In the genomic region with DNA sequence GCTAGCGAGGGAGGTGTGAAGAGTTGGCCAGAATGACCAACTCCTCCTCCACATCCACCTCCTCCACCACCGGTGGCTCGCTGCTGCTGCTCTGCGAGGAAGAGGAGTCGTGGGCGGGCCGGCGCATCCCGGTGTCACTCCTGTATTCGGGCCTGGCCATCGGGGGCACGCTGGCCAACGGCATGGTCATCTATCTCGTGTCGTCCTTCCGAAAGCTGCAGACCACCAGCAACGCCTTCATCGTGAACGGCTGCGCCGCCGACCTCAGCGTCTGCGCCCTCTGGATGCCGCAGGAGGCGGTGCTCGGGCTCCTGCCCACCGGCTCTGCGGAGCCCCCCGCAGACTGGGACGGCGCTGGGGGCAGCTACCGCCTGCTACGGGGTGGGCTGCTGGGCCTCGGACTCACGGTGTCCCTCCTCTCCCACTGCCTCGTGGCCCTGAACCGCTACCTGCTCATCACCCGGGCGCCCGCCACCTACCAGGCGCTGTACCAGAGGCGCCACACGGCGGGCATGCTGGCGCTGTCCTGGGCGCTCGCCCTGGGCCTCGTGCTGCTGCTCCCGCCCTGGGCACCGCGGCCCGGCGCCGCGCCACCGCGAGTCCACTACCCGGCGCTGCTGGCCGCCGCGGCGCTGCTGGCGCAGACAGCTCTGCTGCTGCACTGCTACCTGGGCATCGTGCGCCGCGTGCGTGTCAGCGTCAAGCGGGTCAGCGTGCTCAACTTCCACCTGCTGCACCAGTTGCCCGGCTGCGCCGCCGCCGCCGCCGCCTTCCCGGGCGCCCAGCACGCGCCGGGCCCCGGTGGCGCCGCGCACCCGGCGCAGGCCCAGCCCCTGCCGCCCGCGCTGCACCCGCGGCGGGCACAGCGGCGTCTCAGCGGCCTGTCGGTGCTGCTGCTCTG, we compare ENCODE assay signal across 8 cellular contexts. TPM values are rescaled to one million over a fixed set of nuclear protein-coding genes. Genes with fewer than 3 reads are reported as not detected.
A peak's percentile ranks its signal among the peaks of the same experiment; 100 is the strongest.
DNase-seq lines count a peak whose midpoint lies in the region; ATAC-seq and TF ChIP-seq lines count a peak whose summit lies in the region.

No MANE protein-coding gene starts in this region.

- 0 to 1% (median 1%) methylated on average over 40 to 101 of the region's 101 CpGs for WGBS in ovary, 3 donors

- H3K9me2 ChIP-seq in MM.1S (replicated peaks; ENCODE audit: insufficient read depth, low read length) = no peaks in the 10 kb centered on the region

- peak overlapping the region; percentile 27; the same call in 1 of the 2 replicates for H3K4me2 ChIP-seq in MM.1S (ENCODE audit: low read depth, low read length)

- no TSS peak for BruUV-seq in Caco-2 (replicated peaks; lab: Mats Ljungman, UMichigan)

- H3K36me3 ChIP-seq in MM.1S (replicated peaks; ENCODE audit: insufficient read depth, low read length) (no peaks in the 10 kb centered on the region), ovary (no peaks in the 10 kb centered on the region), Caco-2 (ENCODE audit: control insufficient read depth, insufficient read depth, low read length) (no peaks in the 10 kb centered on the region)

- peaks cover 40% of the 10 kb centered on the region for H3K27me3 Mint-ChIP-seq in activated T-helper 17 cell treated with anti-CD3 and anti-CD28 coated beads, Interleukin-2, amount 50 U/mL, for 72 hours
- H3K27me3 Mint-ChIP-seq in glutamatergic neuron (ENCODE audit: unreplicated experiment) (peaks cover 9% of the 10 kb centered on the region), Caco-2 (ENCODE audit: insufficient read depth, unreplicated experiment) (peaks cover 11% of the 10 kb centered on the region)

- TF ChIP-seq CTCF in MM.1S (IDR thresholded peaks at IDR 0.05; ENCODE audit: low read length) (no peak), glutamatergic neuron (IDR thresholded peaks at IDR 0.05; ENCODE audit: partially characterized antibody, unreplicated experiment) (no peak), ovary (IDR thresholded peaks at IDR 0.05) (no peak), Caco-2 (IDR thresholded peaks at IDR 0.05; ENCODE audit: insufficient read depth in 1 of 2, low read depth in 1 of 2, low read length in 1 of 2, severe bottlenecking in 1 of 2, unreplicated experiment in 1 of 2) (no peak)

- H3K4me3 ChIP-seq in MM.1S (ENCODE audit: low read length) (peak overlapping the region; percentile 31; the same call in 1 of the 2 replicates), ovary (peak overlapping the region; percentile 21), Caco-2 (ENCODE audit: low read depth, low read length) (no peak overlapping the region)

- no peak overlapping the region for H3K9ac ChIP-seq in MM.1S (ENCODE audit: low read length)

- H3K27ac ChIP-seq in MM.1S (ENCODE audit: low read length) = no peak overlapping the region
- no peak overlapping the region for H3K27ac ChIP-seq in ovary

- H3K4me3 Mint-ChIP-seq in activated T-helper 17 cell treated with anti-CD3 and anti-CD28 coated beads, Interleukin-2, amount 50 U/mL, for 72 hours = peak overlapping the region; percentile 73
- peak overlapping the region; percentile 78 for H3K4me3 Mint-ChIP-seq in glutamatergic neuron (ENCODE audit: unreplicated experiment)
- no peak overlapping the region for H3K4me3 Mint-ChIP-seq in Caco-2 (ENCODE audit: unreplicated experiment)

- H3K36me3 Mint-ChIP-seq in activated T-helper 17 cell treated with anti-CD3 and anti-CD28 coated beads, Interleukin-2, amount 50 U/mL, for 72 hours (ENCODE audit: low read depth) = no peaks in the 10 kb centered on the region
- H3K36me3 Mint-ChIP-seq in glutamatergic neuron (ENCODE audit: unreplicated experiment) (no peaks in the 10 kb centered on the region), Caco-2 (ENCODE audit: insufficient read depth, unreplicated experiment) (no peaks in the 10 kb centered on the region)

- peak; percentile 56 for ATAC-seq in activated T-helper 17 cell treated with anti-CD3 and anti-CD28 coated beads, Interleukin-2, amount 50 U/mL, for 72 hours (replicated peaks)

- no peaks in the 10 kb centered on the region for H4K20me1 ChIP-seq in MM.1S (ENCODE audit: insufficient read depth, low read length)

- H3K4me1 ChIP-seq in MM.1S (ENCODE audit: low read length) (peaks cover 12% of the 10 kb centered on the region), ovary (ENCODE audit: insufficient read depth) (peaks cover 6% of the 10 kb centered on the region), Caco-2 (no peaks in the 10 kb centered on the region)

- no peak overlapping the region for H3K27ac Mint-ChIP-seq in activated T-helper 17 cell treated with anti-CD3 and anti-CD28 coated beads, Interleukin-2, amount 50 U/mL, for 72 hours
- H3K27ac Mint-ChIP-seq in glutamatergic neuron (ENCODE audit: unreplicated experiment) = no peak overlapping the region
- H3K27ac Mint-ChIP-seq in Caco-2 (ENCODE audit: unreplicated experiment) = no peak overlapping the region

- H3K9me3 Mint-ChIP-seq in activated T-helper 17 cell treated with anti-CD3 and anti-CD28 coated beads, Interleukin-2, amount 50 U/mL, for 72 hours = no peaks in the 10 kb centered on the region
- H3K9me3 Mint-ChIP-seq in glutamatergic neuron (ENCODE audit: unreplicated experiment) (peaks cover 7% of the 10 kb centered on the region), Caco-2 (ENCODE audit: unreplicated experiment) (no peaks in the 10 kb centered on the region)

- POLR2A ChIA-PET in Caco-2 (lab: Charles Lee) = no interaction called here

- no peaks in the 10 kb centered on the region for H3K79me2 ChIP-seq in MM.1S (ENCODE audit: low read length)

- no peak for TF ChIP-seq EP300 in ovary (IDR thresholded peaks at IDR 0.05)

- H3F3A ChIP-seq in MM.1S (ENCODE audit: insufficient read depth, low read length) = 0 out of 2 replicates have a peak, but pooled peaks cover 5% of the 10 kb centered on the region

- peaks cover 16% of the 10 kb centered on the region for H3K4me1 Mint-ChIP-seq in activated T-helper 17 cell treated with anti-CD3 and anti-CD28 coated beads, Interleukin-2, amount 50 U/mL, for 72 hours
- H3K4me1 Mint-ChIP-seq in glutamatergic neuron (ENCODE audit: low read depth, unreplicated experiment) = peaks cover 10% of the 10 kb centered on the region
- no peaks in the 10 kb centered on the region for H3K4me1 Mint-ChIP-seq in Caco-2 (ENCODE audit: low read depth, unreplicated experiment)

- H3K9me3 ChIP-seq in MM.1S (replicated peaks; ENCODE audit: insufficient read depth, low read length) (no peaks in the 10 kb centered on the region), ovary (no peaks in the 10 kb centered on the region), Caco-2 (no peaks in the 10 kb centered on the region)

- CTCF ChIA-PET in Caco-2 (lab: Charles Lee) = no interaction called here

- DNase-seq in ELR (ENCODE audit: low read depth) = peak; percentile 37
- DNase-seq in MM.1S = peak; percentile 6
- peak; percentile 56 for DNase-seq in glutamatergic neuron
- DNase-seq in ovary = peak in 4 of 5 donors; percentile 29 to 59 (median 41)
- DNase-seq in Caco-2 = no peak
- no peak for DNase-seq in activated gamma-delta T cell (lab: John Stamatoyannopoulos, UW)
- no peak for DNase-seq in effector CD4-positive, alpha-beta T cell

- H3K27me3 ChIP-seq in MM.1S (replicated peaks; ENCODE audit: insufficient read depth, low read length) (0 out of 2 replicates have a peak, but pooled peaks cover 4% of the 10 kb centered on the region), ovary (no peaks in the 10 kb centered on the region), Caco-2 (replicated peaks; ENCODE audit: control insufficient read depth, insufficient read depth, low read length) (no peaks in the 10 kb centered on the region)

- no peak for TF ChIP-seq POLR2A in ovary (IDR thresholded peaks at IDR 0.05)

- intact Hi-C loops in ovary (cut with DNase I) (loop anchor here in 1 of 4 donors (10.0 kb wide), 1 partner anchor 46 kb away; no protein-coding TSS in a partner anchor), Caco-2 (cut with micrococcal nuclease; ENCODE audit: unreplicated experiment) (no loop called here)

- no peak overlapping the region for H2AFZ ChIP-seq in MM.1S (ENCODE audit: low read length)

RNA-seq across cellular contexts. Expression of a gene that starts 1.2 kb away (rescaled TPM):
- total RNA-seq in activated T-helper 17 cell treated with anti-CD3 and anti-CD28 coated beads, Interleukin-2, amount 50 U/mL, for 72 hours = under 1 TPM in 1 of 2 donors, not detected in 1; 0.11 TPM
- total RNA-seq in glutamatergic neuron (ENCODE audit: unreplicated experiment) = not detected
- 1 to 10 TPM in 5 of 7 donors, under 1 TPM in 2; 0.46 to 9.3 (median 3.1) TPM for total RNA-seq in ovary
- polyA plus RNA-seq in ovary = 1 to 10 TPM in 1 of 2 donors, under 1 TPM in 1; 0.32 to 1.3 TPM
- total RNA-seq in Caco-2 (2022) = not detected in 2 replicates

Comparison
In these comparisons a context has a peak if more than half of its experiments do, and no peak if none do; other contexts are left out.
1. DNase-seq: peak in ELR (single experiment), MM.1S (single experiment), glutamatergic neuron (single experiment) and ovary (4 of 5); none in Caco-2 (0 of 2), activated gamma-delta T cell (single experiment) and effector CD4-positive, alpha-beta T cell (single experiment).